ENCODE assay signal across 8 cellular contexts in genomic region chr12:6604254-6605029, GRCh38. TPM values are rescaled to one million over a fixed set of nuclear protein-coding genes. Genes with fewer than 3 reads are reported as not detected.
DNase-seq lines count a peak whose midpoint lies in the region; ATAC-seq and TF ChIP-seq lines count a peak whose summit lies in the region.

No MANE protein-coding gene starts in this region.

- H3K27ac Mint-ChIP-seq in CD8-positive, alpha-beta T cell = peak overlapping the region; percentile 94

- intact Hi-C loops in CD8-positive, alpha-beta T cell (cut with DNase I, micrococcal nuclease) = loop anchor here (5.0 to 10.0 kb wide), 5 partner anchors 37 to 350 kb away; partner anchors contain the start of genes PTPN6 (in 2 of the 2), COPS7A (in 1 of the 2), NOP2 (in 1 of the 2) and P3H3 (in 1 of the 2)

- DNase-seq in CD8-positive, alpha-beta T cell = no peak
- DNase-seq in NB4 (ENCODE audit: low read depth) = no peak
- DNase-seq in pons (ENCODE audit: low spot score) = no peak
- DNase-seq in glomerular visceral epithelial cell (ENCODE audit: extremely low spot score) = no peak

- peaks cover 57% of the 10 kb centered on the region for H3K36me3 Mint-ChIP-seq in CD8-positive, alpha-beta T cell

- TF ChIP-seq CTCF in CD8-positive, alpha-beta T cell (IDR thresholded peaks at IDR 0.05) = no peak
- TF ChIP-seq CTCF in NB4 (IDR thresholded peaks at IDR 0.05; ENCODE audit: low read depth, low read length) = no peak
- TF ChIP-seq CTCF in neutrophil (IDR thresholded peaks at IDR 0.05) = no peak

- ATAC-seq in CD8-positive, alpha-beta T cell = no peak
- ATAC-seq in HG03108 (IDR thresholded peaks at IDR 0.05; ENCODE audit: unreplicated experiment) = no peak
- no peak for ATAC-seq in GM18502 (IDR thresholded peaks at IDR 0.05; ENCODE audit: poor library complexity, unreplicated experiment)

- no peaks in the 10 kb centered on the region for H3K27me3 Mint-ChIP-seq in CD8-positive, alpha-beta T cell (ENCODE audit: low read depth)

- H3K4me3 Mint-ChIP-seq in CD8-positive, alpha-beta T cell = no peak overlapping the region

- H3K4me1 ChIP-seq in CD8-positive, alpha-beta T cell (ENCODE audit: insufficient read depth, low read length) = peaks cover 56% of the 10 kb centered on the region
- H3K4me1 ChIP-seq in endocrine pancreas (ENCODE audit: control insufficient read depth, insufficient read depth, low read length) = peaks cover 8% of the 10 kb centered on the region
- peaks cover 33 to 35% of the 10 kb centered on the region in 2 experiments for H3K4me1 ChIP-seq in neutrophil (ENCODE audit: control insufficient read depth in 1 of 2, insufficient read depth in 1 of 2, low read depth in 1 of 2, low read length in 1 of 2)

- no peaks in the 10 kb centered on the region for H3K9me3 ChIP-seq in CD8-positive, alpha-beta T cell (ENCODE audit: low read length)
- H3K9me3 ChIP-seq in endocrine pancreas (ENCODE audit: control insufficient read depth, low read length) (no peaks in the 10 kb centered on the region), neutrophil (no peaks in the 10 kb centered on the region)

- POLR2A ChIA-PET in CD8-positive, alpha-beta T cell (lab: Charles Lee) = interaction anchor here (0.7 to 1.7 kb wide), 8 partner anchors 9 to 249 kb away, joined by 3 to 11 read pairs (median 3); partner anchors contain the start of genes CDCA3, USP5 and VAMP1

- no peak for TF ChIP-seq POLR2A in NB4 (IDR thresholded peaks at IDR 0.05; ENCODE audit: extremely low read depth, insufficient read length)

- peaks cover 28% of the 10 kb centered on the region for H3K36me3 ChIP-seq in CD8-positive, alpha-beta T cell (ENCODE audit: insufficient read depth, low read length)
- peaks cover 11% of the 10 kb centered on the region for H3K36me3 ChIP-seq in endocrine pancreas (ENCODE audit: control insufficient read depth, insufficient read depth, low read length)
- peaks cover 38% of the 10 kb centered on the region for H3K36me3 ChIP-seq in neutrophil

- peak overlapping the region; percentile 90 for H3K9ac ChIP-seq in endocrine pancreas (ENCODE audit: control insufficient read depth, insufficient read depth, low read length)

- no peaks in the 10 kb centered on the region for H3K9me3 Mint-ChIP-seq in CD8-positive, alpha-beta T cell

- CTCF ChIA-PET in CD8-positive, alpha-beta T cell (lab: Charles Lee) = interaction anchor here (1.0 to 2.4 kb wide), 7 partner anchors 34 to 188 kb away, joined by 3 to 7 read pairs (median 4); no protein-coding TSS in a partner anchor

- H3K4me1 Mint-ChIP-seq in CD8-positive, alpha-beta T cell (ENCODE audit: low read depth) = peaks cover 50% of the 10 kb centered on the region

- no peaks in the 10 kb centered on the region for H3K27me3 ChIP-seq in CD8-positive, alpha-beta T cell (ENCODE audit: insufficient read depth, low read length)
- no peaks in the 10 kb centered on the region for H3K27me3 ChIP-seq in endocrine pancreas (ENCODE audit: control insufficient read depth, insufficient read depth, low read length)
- no peaks in the 10 kb centered on the region for H3K27me3 ChIP-seq in neutrophil

- H3K4me3 ChIP-seq in CD8-positive, alpha-beta T cell (ENCODE audit: low read depth, low read length) = peak overlapping the region; percentile 86
- peak overlapping the region; percentile 93 for H3K4me3 ChIP-seq in NB4 (ENCODE audit: low read depth, low read length)
- peak overlapping the region; percentile 79 for H3K4me3 ChIP-seq in endocrine pancreas (ENCODE audit: control insufficient read depth, insufficient read depth, low read length)
- peak overlapping the region; percentile 72 to 87 for H3K4me3 ChIP-seq in neutrophil (ENCODE audit: low read depth in 1 of 2, low read length in 1 of 2)

- H3K27ac ChIP-seq in CD8-positive, alpha-beta T cell (ENCODE audit: low read depth, low read length) = peak overlapping the region; percentile 76
- H3K27ac ChIP-seq in neutrophil = peak overlapping the region; percentile 94

RNA-seq across cellular contexts. Expression of gene CHD4, which starts 2.7 kb away (rescaled TPM):
- total RNA-seq in CD8-positive, alpha-beta T cell = 100 to 1,000 TPM; 289 to 295 TPM

RNA-seq across cellular contexts. Expression of gene LPAR5, which starts 31.3 kb away (rescaled TPM):
- total RNA-seq in CD8-positive, alpha-beta T cell = 1 to 10 TPM; 5.8 to 6.8 TPM

RNA-seq across cellular contexts. Expression of gene NOP2, which starts 36.4 kb away (rescaled TPM):
- total RNA-seq in CD8-positive, alpha-beta T cell = 10 to 100 TPM; 74.4 to 83.6 TPM

RNA-seq across cellular contexts. Expression of gene ACRBP, which starts 42.8 kb away (rescaled TPM):
- total RNA-seq in CD8-positive, alpha-beta T cell = 1 to 10 TPM; 1.2 to 1.7 TPM

RNA-seq across cellular contexts. Expression of gene IFFO1, which starts 48.6 kb away (rescaled TPM):
- 10 to 100 TPM; 16.7 to 18.4 TPM for total RNA-seq in CD8-positive, alpha-beta T cell
